In genomic region chr4:177611974-177612664, GRCh38 we compare ENCODE assay signal across 7 cellular contexts.
"Had no signal": no experiment of that assay in that cellular context is flagged by ENCODE, and none has a peak within 500 bp of the region (broad histone marks: within the 10 kb centered on the region; RNA-seq: fewer than 3 reads in every experiment).

No MANE protein-coding gene starts in this region.

- H3K27ac Mint-ChIP-seq: IgD-negative memory B cell had no signal

- DNase-seq: GOT3, H7, KBM-7 had no signal

- H3K27me3 Mint-ChIP-seq: IgD-negative memory B cell had no signal

- H3K4me1 Mint-ChIP-seq: IgD-negative memory B cell had no signal

- FAIRE-seq: HTR-8/SVneo had no signal

- H3K9me3 ChIP-seq: HAP-1 had no signal

- H3K9me3 Mint-ChIP-seq: IgD-negative memory B cell had no signal

- H3K36me3 ChIP-seq: HAP-1 had no signal

- H3K4me3 Mint-ChIP-seq: IgD-negative memory B cell had no signal

- H3K4me3 ChIP-seq: HAP-1 had no signal

- ATAC-seq: HCT116 had no signal
